ENCODE assay signal across 12 cellular contexts in genomic region chr12:9951026-9951652, GRCh38. TPM values are rescaled to one million over a fixed set of nuclear protein-coding genes. Genes with fewer than 3 reads are reported as not detected.
A peak's percentile ranks its signal among the peaks of the same experiment; 100 is the strongest.
DNase-seq lines count a peak whose midpoint lies in the region; ATAC-seq and TF ChIP-seq lines count a peak whose summit lies in the region.
"Had no signal": no experiment of that assay in that cellular context is flagged by ENCODE, and none has a peak within 500 bp of the region (broad histone marks: within the 10 kb centered on the region; RNA-seq: fewer than 3 reads in every experiment).

No MANE protein-coding gene starts in this region.

- no peak for TF ChIP-seq CTCF in esophagus squamous epithelium (IDR thresholded peaks at IDR 0.05)

- no peaks in the 10 kb centered on the region for H3K27me3 Mint-ChIP-seq in T-cell
- no peaks in the 10 kb centered on the region for H3K27me3 Mint-ChIP-seq in activated naive CD8-positive, alpha-beta T cell

- H3K4me1 ChIP-seq in thymus (ENCODE audit: control insufficient read depth, insufficient read depth, low read length) (peaks cover 10% of the 10 kb centered on the region), esophagus squamous epithelium (no peaks in the 10 kb centered on the region)
- H3K4me1 ChIP-seq: stomach had no signal

- H3K9me3 ChIP-seq in thymus (ENCODE audit: control insufficient read depth) (no peaks in the 10 kb centered on the region), esophagus squamous epithelium (no peaks in the 10 kb centered on the region)
- H3K9me3 ChIP-seq: stomach had no signal

- peak overlapping the region; percentile 19 to 78 for H3K27ac Mint-ChIP-seq in T-cell
- peak overlapping the region; percentile 50 for H3K27ac Mint-ChIP-seq in activated naive CD8-positive, alpha-beta T cell

- H3K36me3 ChIP-seq in thymus (ENCODE audit: control insufficient read depth, insufficient read depth) (no peaks in the 10 kb centered on the region), esophagus squamous epithelium (no peaks in the 10 kb centered on the region)
- H3K36me3 ChIP-seq: stomach had no signal

- CTCF ChIA-PET in T-cell (lab: Charles Lee): no interaction called here

- H3K27ac ChIP-seq in thymus (ENCODE audit: low read depth) (peak overlapping the region; percentile 40), esophagus squamous epithelium (no peak overlapping the region)
- H3K27ac ChIP-seq: stomach had no signal

- no peak overlapping the region for H3K4me3 ChIP-seq in thymus (ENCODE audit: low read length)
- no peak overlapping the region for H3K4me3 ChIP-seq in esophagus squamous epithelium
- H3K4me3 ChIP-seq: stomach had no signal

- no peaks in the 10 kb centered on the region for H3K36me3 Mint-ChIP-seq in T-cell
- H3K36me3 Mint-ChIP-seq in activated naive CD8-positive, alpha-beta T cell: no peaks in the 10 kb centered on the region

- no peak for TF ChIP-seq POLR2A in esophagus squamous epithelium (IDR thresholded peaks at IDR 0.05)

- POLR2A ChIA-PET in T-cell (lab: Charles Lee): no interaction called here

- no peaks in the 10 kb centered on the region for H3K9me3 Mint-ChIP-seq in T-cell
- no peaks in the 10 kb centered on the region for H3K9me3 Mint-ChIP-seq in activated naive CD8-positive, alpha-beta T cell (ENCODE audit: low read depth)

- peaks cover 42 to 47% (median 46%) of the 10 kb centered on the region in 3 donors for H3K4me1 Mint-ChIP-seq in T-cell
- H3K4me1 Mint-ChIP-seq in activated naive CD8-positive, alpha-beta T cell (ENCODE audit: low read depth): peaks cover 47% of the 10 kb centered on the region

- H3K27me3 ChIP-seq in thymus (ENCODE audit: control insufficient read depth, insufficient read depth) (no peaks in the 10 kb centered on the region), esophagus squamous epithelium (no peaks in the 10 kb centered on the region)
- H3K27me3 ChIP-seq: stomach had no signal

- 35% methylated on average over 5 of the region's 5 CpGs for WGBS in thymus
- WGBS in esophagus squamous epithelium, 2 donors: 43 to 73% methylated on average over 5 of the region's 5 CpGs

- ATAC-seq in T-cell (replicated peaks in 1 of 4): peak; percentile 92 to 98 (median 96)
- ATAC-seq: left colon had no signal

- peak overlapping the region in 2 of 3 donors; percentile 29 to 65 for H3K4me3 Mint-ChIP-seq in T-cell
- H3K4me3 Mint-ChIP-seq in activated naive CD8-positive, alpha-beta T cell: peak overlapping the region; percentile 71

- DNase-seq in activated T-cell treated with anti-CD3 and anti-CD28 coated beads for 1 hour (ENCODE audit: low read depth) (peak; percentile 2), activated T-cell treated with anti-CD3 and anti-CD28 coated beads for 4 hours (no peak), T-cell (peak; percentile 10 to 57 (median 37)), esophagus squamous epithelium (lab: John Stamatoyannopoulos, UW) (no peak), anterior cingulate cortex (lab: John Stamatoyannopoulos, UW) (no peak), nucleus accumbens (lab: John Stamatoyannopoulos, UW) (no peak)
- DNase-seq: ACHN, left colon, NCI-H2171, stomach had no signal

- intact Hi-C loops in esophagus squamous epithelium (cut with DNase I): no loop called here

RNA-seq across cellular contexts. Expression of gene CLEC2A, which starts 19.0 kb away (rescaled TPM):
- total RNA-seq in T-cell (not detected), esophagus squamous epithelium (not detected)
- 0.11 TPM for polyA plus RNA-seq in thymus
- total RNA-seq: left colon, stomach had no signal
- polyA plus RNA-seq: stomach had no signal

RNA-seq across cellular contexts. Expression of gene CLEC12A, which starts 20.1 kb away (rescaled TPM):
- total RNA-seq in T-cell: under 1 TPM in 1 of 5 donors, not detected in 4; 0.26 TPM
- 6.8 TPM for polyA plus RNA-seq in thymus
- total RNA-seq in esophagus squamous epithelium: 1 to 10 TPM in 1 of 4 donors, under 1 TPM in 1, not detected in 2; 0.64 to 1.5 TPM

RNA-seq across cellular contexts. Expression of gene CLEC1B, which starts 47.8 kb away (rescaled TPM):
- total RNA-seq in T-cell (under 1 TPM in 1 of 5 donors, not detected in 4; 0.50 TPM), esophagus squamous epithelium (not detected)
- 0.48 TPM for polyA plus RNA-seq in thymus
- total RNA-seq: left colon had no signal
- polyA plus RNA-seq: stomach had no signal

RNA-seq across cellular contexts. Expression of gene CLEC12B, which starts 59.3 kb away (rescaled TPM):
- total RNA-seq in T-cell (not detected), esophagus squamous epithelium (not detected)
- polyA plus RNA-seq in thymus: 0.50 TPM
- total RNA-seq: left colon had no signal
- polyA plus RNA-seq: stomach had no signal

Comparison
In these comparisons a context has a peak if more than half of its experiments do, and no peak if none do; other contexts are left out.
1. DNase-seq: peak in activated T-cell treated with anti-CD3 and anti-CD28 coated beads for 1 hour (single experiment) and T-cell (34 of 34); none in activated T-cell treated with anti-CD3 and anti-CD28 coated beads for 4 hours (single experiment), esophagus squamous epithelium (single experiment), anterior cingulate cortex (0 of 58) and nucleus accumbens (0 of 56).